ENCODE assay signal across 21 cellular contexts in the genomic region with DNA sequence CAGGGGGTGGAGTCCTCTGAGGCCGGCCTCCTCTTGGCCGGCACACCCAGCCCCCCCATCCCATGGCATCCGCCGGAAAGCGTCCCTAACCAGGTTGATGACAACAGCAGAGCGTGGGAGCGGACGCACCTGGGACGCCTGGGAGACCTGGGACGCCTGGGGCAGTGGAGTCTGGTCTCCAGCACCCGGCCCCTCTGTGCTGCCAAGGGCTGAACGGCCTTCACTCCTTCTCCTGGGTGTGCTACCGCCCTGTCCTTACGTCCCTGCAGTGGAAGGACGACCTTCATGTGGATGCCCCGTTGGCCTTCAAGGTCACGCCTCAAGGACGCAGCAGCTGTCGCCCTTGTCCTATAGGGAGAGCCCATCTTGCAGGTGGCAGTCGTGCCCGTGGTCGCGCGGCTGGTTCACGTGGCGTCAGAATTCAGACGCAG. TPM values are rescaled to one million over a fixed set of nuclear protein-coding genes. Genes with fewer than 3 reads are reported as not detected.
"Had no signal": no experiment of that assay in that cellular context is flagged by ENCODE, and none has a peak within 500 bp of the region (broad histone marks: within the 10 kb centered on the region; RNA-seq: fewer than 3 reads in every experiment).

No MANE protein-coding gene starts in this region.

- H3K9me3 ChIP-seq: gastroesophageal sphincter, ovary, transverse colon had no signal

- H3K4me2 ChIP-seq: neural progenitor cell had no signal

- DNase-seq: activated CD4-positive, alpha-beta T cell treated with anti-CD3 and anti-CD28 coated beads, Interleukin-2, amount 50 U/mL, for 1 hour; activated CD4-positive, CD25-positive, alpha-beta regulatory T cell; activated CD8-positive, alpha-beta memory T cell treated with anti-CD3 and anti-CD28 coated beads for 24 hours; anterior cingulate cortex; erythroblast; stimulated activated CD4-positive, alpha-beta T cell treated with anti-CD3 and anti-CD28 coated beads, Interleukin-4, amount 100 ng/mL, for 24 hours; stimulated activated naive CD4-positive, alpha-beta T cell; SW 1271; transverse colon had no signal

- H3K27ac ChIP-seq: dorsolateral prefrontal cortex, gastroesophageal sphincter, neural progenitor cell, ovary, skin epidermis, transverse colon had no signal

- H3K36me3 ChIP-seq: neural progenitor cell, ovary, transverse colon had no signal

- H3K4me1 ChIP-seq: gastroesophageal sphincter, transverse colon had no signal

- H2AFZ ChIP-seq: neural progenitor cell had no signal

- FAIRE-seq: bronchial epithelial cell, keratinocyte, TTC549 had no signal

- H3K27me3 ChIP-seq: dorsolateral prefrontal cortex, gastroesophageal sphincter, neural progenitor cell, ovary, transverse colon had no signal

- H3K9ac ChIP-seq: neural progenitor cell had no signal

- H3K4me3 ChIP-seq: dorsolateral prefrontal cortex, gastroesophageal sphincter, neural progenitor cell, ovary, skin epidermis, transverse colon had no signal

- ATAC-seq: gastroesophageal sphincter had no signal

RNA-seq across cellular contexts. Expression of gene NKX1-1, which starts 26.9 kb away (rescaled TPM):
- total RNA-seq: bronchial epithelial cell; dorsolateral prefrontal cortex; gastroesophageal sphincter; liver; mesenteric fat pad; ovary; subcutaneous adipose tissue; T-helper 2 cell treated with Interferon-gamma antibody and Interleukin-4, amounts not matched to agents 100 ng/mL and 5 ng/mL, for 36 hours; transverse colon had no signal
- polyA plus RNA-seq: keratinocyte, liver, ovary had no signal
